ENCODE assay signal across 11 cellular contexts in genomic region chr6:112429226-112429625, GRCh38.
DNase-seq lines count a peak whose midpoint lies in the region; ATAC-seq, FAIRE-seq and TF ChIP-seq lines count a peak whose summit lies in the region.
"Had no signal": no experiment of that assay in that cellular context is flagged by ENCODE, and none has a peak within 500 bp of the region (broad histone marks: within the 10 kb centered on the region; RNA-seq: fewer than 3 reads in every experiment).

No MANE protein-coding gene starts in this region.

- H3K9me3 ChIP-seq in Panc1 (ENCODE audit: control insufficient read depth, insufficient read depth, low read depth, low read length) (no peaks in the 10 kb centered on the region), pancreas (no peaks in the 10 kb centered on the region)
- H3K9me3 ChIP-seq in effector memory CD4-positive, alpha-beta T cell (ENCODE audit: control insufficient read depth, low read length) = no peaks in the 10 kb centered on the region

- H3K36me3 ChIP-seq in GM23338 (ENCODE audit: insufficient read depth) = no peaks in the 10 kb centered on the region
- no peaks in the 10 kb centered on the region for H3K36me3 ChIP-seq in Panc1 (ENCODE audit: control insufficient read depth, insufficient read depth, low read length)
- no peaks in the 10 kb centered on the region for H3K36me3 ChIP-seq in pancreas
- H3K36me3 ChIP-seq in effector memory CD4-positive, alpha-beta T cell (ENCODE audit: control insufficient read depth, insufficient read depth, low read length) = no peaks in the 10 kb centered on the region

- H3K27me3 Mint-ChIP-seq in GM23338 (ENCODE audit: insufficient read depth, low read depth, poor library complexity) (no peaks in the 10 kb centered on the region), endothelial cell (ENCODE audit: unreplicated experiment) (no peaks in the 10 kb centered on the region)

- H3K4me3 ChIP-seq in GM23338 (no peak overlapping the region), Panc1 (ENCODE audit: low read depth in 2 of 2, low read length in 2 of 2) (no peak overlapping the region), pancreas (no peak overlapping the region)
- no peak overlapping the region for H3K4me3 ChIP-seq in effector memory CD4-positive, alpha-beta T cell (ENCODE audit: insufficient read depth, low read depth, low read length, poor library complexity, severe bottlenecking)

- peaks cover 6% of the 10 kb centered on the region; the same call in 2 of the 3 replicates for H3K4me1 Mint-ChIP-seq in GM23338
- no peaks in the 10 kb centered on the region for H3K4me1 Mint-ChIP-seq in endothelial cell (ENCODE audit: unreplicated experiment)
- H3K4me1 Mint-ChIP-seq: stimulated activated effector memory CD8-positive, alpha-beta T cell treated with anti-CD3 and anti-CD28 coated beads, Interleukin-12 subunit alpha, Interleukin-12 subunit beta, amount 100 ng/mL, for 72 hours had no signal

- H3K36me3 Mint-ChIP-seq in GM23338 (ENCODE audit: low read depth) = no peaks in the 10 kb centered on the region
- H3K36me3 Mint-ChIP-seq in endothelial cell (ENCODE audit: low read depth, unreplicated experiment) = no peaks in the 10 kb centered on the region
- H3K36me3 Mint-ChIP-seq: stimulated activated effector memory CD8-positive, alpha-beta T cell treated with anti-CD3 and anti-CD28 coated beads, Interleukin-12 subunit alpha, Interleukin-12 subunit beta, amount 100 ng/mL, for 72 hours had no signal

- no peak for FAIRE-seq in pancreas (lab: Jason Lieb, UNC)

- no peaks in the 10 kb centered on the region for H3K9me3 Mint-ChIP-seq in GM23338
- H3K9me3 Mint-ChIP-seq in endothelial cell (ENCODE audit: unreplicated experiment) = no peaks in the 10 kb centered on the region
- H3K9me3 Mint-ChIP-seq: stimulated activated effector memory CD8-positive, alpha-beta T cell treated with anti-CD3 and anti-CD28 coated beads, Interleukin-12 subunit alpha, Interleukin-12 subunit beta, amount 100 ng/mL, for 72 hours had no signal

- ATAC-seq in GM23338 = peak; percentile 89
- ATAC-seq in Panc1 = no peak
- ATAC-seq in pancreas = peak in 3 of 4 donors; percentile 41 to 66 (median 55)
- no peak for ATAC-seq in HG02973 (IDR thresholded peaks at IDR 0.05; ENCODE audit: unreplicated experiment)
- no peak for ATAC-seq in HG03520 (IDR thresholded peaks at IDR 0.05; ENCODE audit: unreplicated experiment)
- ATAC-seq: stimulated activated effector memory CD8-positive, alpha-beta T cell treated with anti-CD3 and anti-CD28 coated beads, Interleukin-12 subunit alpha, Interleukin-12 subunit beta, amount 100 ng/mL, for 72 hours had no signal

- H3K27me3 ChIP-seq in GM23338 (ENCODE audit: insufficient read depth) (no peaks in the 10 kb centered on the region), Panc1 (ENCODE audit: control insufficient read depth, insufficient read depth, low read length) (no peaks in the 10 kb centered on the region), pancreas (no peaks in the 10 kb centered on the region)
- H3K27me3 ChIP-seq in effector memory CD4-positive, alpha-beta T cell (replicated peaks; ENCODE audit: control insufficient read depth, insufficient read depth, low read length, poor library complexity, severe bottlenecking) = no peaks in the 10 kb centered on the region

- peak; percentile 61 to 75 for TF ChIP-seq CTCF in GM23338 (conservative IDR thresholded peaks at IDR 0.05; ENCODE audit: low read depth in 2 of 2)
- peak; percentile 48; the same call in 1 of the 2 replicates for TF ChIP-seq CTCF in Panc1 (IDR thresholded peaks at IDR 0.05)
- no peak for TF ChIP-seq CTCF in endothelial cell (IDR thresholded peaks at IDR 0.05; ENCODE audit: unreplicated experiment)
- TF ChIP-seq CTCF in pancreas (IDR thresholded peaks at IDR 0.05) = no peak

- intact Hi-C loops in Panc1 (cut with micrococcal nuclease; ENCODE audit: unreplicated experiment) (no loop called here), pancreas (cut with DNase I) (no loop called here)

- in situ Hi-C loops in Panc1 (cut with HindIII; ENCODE audit: low pct_unique_long_range_greater_than_20kb, low sequenced_read_pairs) = no loop called here

- H2AFZ ChIP-seq in GM23338 = peak overlapping the region; percentile 72; the same call in 1 of the 2 replicates

- BruUV-seq in Panc1 (replicated peaks; lab: Mats Ljungman, UMichigan) = no TSS peak

- H3K4me3 Mint-ChIP-seq in GM23338 (no peak overlapping the region), endothelial cell (ENCODE audit: unreplicated experiment) (no peak overlapping the region)
- H3K4me3 Mint-ChIP-seq: stimulated activated effector memory CD8-positive, alpha-beta T cell treated with anti-CD3 and anti-CD28 coated beads, Interleukin-12 subunit alpha, Interleukin-12 subunit beta, amount 100 ng/mL, for 72 hours had no signal

- no peaks in the 10 kb centered on the region for H3F3A ChIP-seq in GM23338 (replicated peaks; ENCODE audit: low read depth)

- H4K20me1 ChIP-seq in GM23338 (replicated peaks; ENCODE audit: insufficient read depth) = no peaks in the 10 kb centered on the region

- peaks cover 3% of the 10 kb centered on the region for H3K4me1 ChIP-seq in GM23338 (ENCODE audit: insufficient read depth)
- no peaks in the 10 kb centered on the region for H3K4me1 ChIP-seq in Panc1 (ENCODE audit: control insufficient read depth, insufficient read depth, low read length)
- no peaks in the 10 kb centered on the region for H3K4me1 ChIP-seq in pancreas
- H3K4me1 ChIP-seq in effector memory CD4-positive, alpha-beta T cell (ENCODE audit: control insufficient read depth, insufficient read depth, low read length, poor library complexity, severe bottlenecking) = no peaks in the 10 kb centered on the region

- WGBS in pancreas, 2 donors = 81 to 93% methylated on average over 3 of the region's 3 CpGs

- H3K27ac Mint-ChIP-seq in GM23338 (peak overlapping the region; percentile 94), endothelial cell (ENCODE audit: unreplicated experiment) (no peak overlapping the region)
- H3K27ac Mint-ChIP-seq: stimulated activated effector memory CD8-positive, alpha-beta T cell treated with anti-CD3 and anti-CD28 coated beads, Interleukin-12 subunit alpha, Interleukin-12 subunit beta, amount 100 ng/mL, for 72 hours had no signal

- H3K4me2 ChIP-seq in GM23338 = no peak overlapping the region

- no peaks in the 10 kb centered on the region for H3K79me2 ChIP-seq in GM23338 (replicated peaks; ENCODE audit: insufficient read depth)

- POLR2A ChIA-PET in Panc1 (lab: Charles Lee) = no interaction called here

- peak; percentile 70 for DNase-seq in GM23338 (ENCODE audit: low spot score)
- no peak for DNase-seq in Panc1 (ENCODE audit: low read depth, low spot score)
- DNase-seq in endothelial cell (ENCODE audit: low spot score) = peak; percentile 10
- DNase-seq in pancreas = no peak
- no peak for DNase-seq in effector memory CD4-positive, alpha-beta T cell
- DNase-seq: DND-41, NCI-H1436 treated with DMSO at 0.1 percent for 48 hours, T-helper 2 cell had no signal

- no peaks in the 10 kb centered on the region; the same call in 1 of the 2 replicates for H3K9me2 ChIP-seq in GM23338 (ENCODE audit: insufficient read depth)

- H3K27ac ChIP-seq in GM23338 (ENCODE audit: low read depth) (no peak overlapping the region), Panc1 (ENCODE audit: low read length) (no peak overlapping the region), pancreas (no peak overlapping the region)
- H3K27ac ChIP-seq in effector memory CD4-positive, alpha-beta T cell (ENCODE audit: insufficient read depth, low read length, poor library complexity, severe bottlenecking) = no peak overlapping the region

- CTCF ChIA-PET in Panc1 (lab: Charles Lee) = no interaction called here

TF ChIP-seq in GM23338, 12 proteins besides CTCF, POLR2A, EP300 and RAD21:
- TF ChIP-seq ZNF114 (CRISPR knock-in tag; IDR thresholded peaks at IDR 0.05) (no peak), POLR2AphosphoS5 (IDR thresholded peaks at IDR 0.05; ENCODE audit: low read depth) (no peak), CREB1 (CRISPR knock-in tag; IDR thresholded peaks at IDR 0.05; ENCODE audit: low read depth) (no peak), ETS1 (IDR thresholded peaks at IDR 0.05) (no peak), JUNB (IDR thresholded peaks at IDR 0.05; ENCODE audit: unreplicated experiment) (no peak)

Comparison
In these comparisons a context has a peak if more than half of its experiments do, and no peak if none do; other contexts are left out.
1. ATAC-seq: peak in GM23338 (single experiment) and pancreas (3 of 4); none in Panc1 (single experiment), HG02973 (single experiment) and HG03520 (single experiment).
2. DNase-seq: peak in GM23338 (single experiment) and endothelial cell (single experiment); none in Panc1 (single experiment), pancreas (0 of 6) and effector memory CD4-positive, alpha-beta T cell (0 of 3).
3. CTCF ChIP-seq: peak in GM23338 (2 of 2) and Panc1 (single experiment); none in endothelial cell (single experiment) and pancreas (0 of 4).